22 cellular contexts compared by ENCODE assay signal in genomic region chr1:207971511-207972224, GRCh38.
DNase-seq lines count a peak whose midpoint lies in the region; ATAC-seq, FAIRE-seq and TF ChIP-seq lines count a peak whose summit lies in the region.
"Had no signal": no experiment of that assay in that cellular context is flagged by ENCODE, and none has a peak within 500 bp of the region (broad histone marks: within the 10 kb centered on the region; RNA-seq: fewer than 3 reads in every experiment).

No MANE protein-coding gene starts in this region.

- no peak overlapping the region for H4K8ac ChIP-seq in H1 (ENCODE audit: extremely low read depth, insufficient read depth, low read length)

- TF ChIP-seq CTCF in H1 (IDR thresholded peaks at IDR 0.05; ENCODE audit: control extremely low read depth in 1 of 3, insufficient read depth in 1 of 3, low read depth in 1 of 3, low read length in 3 of 3) (no peak), neural crest cell (conservative IDR thresholded peaks at IDR 0.05) (no peak), HepG2 (CRISPR knock-in tag; IDR thresholded peaks at IDR 0.05) (no peak), heart left ventricle (IDR thresholded peaks at IDR 0.05) (no peak)

- BruUV-seq in HepG2 (replicated peaks; lab: Mats Ljungman, UMichigan): no TSS peak

- no peak overlapping the region for H3K4me3 Mint-ChIP-seq in neural crest cell
- H3K4me3 Mint-ChIP-seq: CD8-positive, alpha-beta memory T cell had no signal

- FAIRE-seq in H1 (lab: Jason Lieb, UNC) (no peak), HepG2 (lab: Jason Lieb, UNC) (no peak)
- FAIRE-seq: GM18507 had no signal

- no peak overlapping the region for H3K4me2 ChIP-seq in H1 (ENCODE audit: insufficient read depth in 1 of 2, low read depth in 2 of 2, low read length in 2 of 2)
- H3K4me2 ChIP-seq in HepG2 (ENCODE audit: low read depth, low read length): no peak overlapping the region
- H3K4me2 ChIP-seq: SK-N-SH had no signal

- H3K4me1 ChIP-seq in H1 (replicated peaks in 1 of 4; ENCODE audit: control insufficient read depth in 3 of 4, insufficient read depth in 4 of 4, low read length in 3 of 4): no peaks in the 10 kb centered on the region
- no peaks in the 10 kb centered on the region for H3K4me1 ChIP-seq in HepG2 (ENCODE audit: insufficient read depth, low read length)
- H3K4me1 ChIP-seq in heart left ventricle: peaks cover 0 to 5% (median 0%) of the 10 kb centered on the region in 12 donors

- H3K27ac ChIP-seq in H1 (ENCODE audit: low read depth, low read length) (no peak overlapping the region), HepG2 (ENCODE audit: extremely low read length, insufficient read depth, low read length) (no peak overlapping the region), heart left ventricle (no peak overlapping the region)
- H3K27ac ChIP-seq: C4-2B had no signal

- in situ Hi-C loops in HepG2 (cut with HindIII; ENCODE audit: extremely low pct_ligation_motif_present, low pct_unique_long_range_greater_than_20kb): no loop called here

- no peak overlapping the region for H4K5ac ChIP-seq in H1 (ENCODE audit: insufficient read length, low read depth, low read length)

- no peak overlapping the region for H3K4ac ChIP-seq in H1 (replicated peaks; ENCODE audit: insufficient read length, low read depth, low read length)

- H3K56ac ChIP-seq in H1 (replicated peaks; ENCODE audit: insufficient read length, low read depth, low read length): no peak overlapping the region

- H2BK20ac ChIP-seq in H1 (ENCODE audit: low read length): no peak overlapping the region

- H3K27me3 Mint-ChIP-seq in neural crest cell (ENCODE audit: low read depth): peaks cover 7% of the 10 kb centered on the region

- H3K79me2 ChIP-seq in H1 (ENCODE audit: control insufficient read depth in 1 of 2, insufficient read depth in 2 of 2, low read length in 2 of 2) (no peaks in the 10 kb centered on the region), HepG2 (ENCODE audit: insufficient read depth, low read length) (no peaks in the 10 kb centered on the region)

- peak overlapping the region; percentile 57 for H3K27ac Mint-ChIP-seq in neural crest cell (ENCODE audit: unreplicated experiment)

- H2AK5ac ChIP-seq in H1 (ENCODE audit: low read depth, low read length): no peak overlapping the region

- 92% methylated on average over 7 of the region's 9 CpGs; no CpG with 5 or more reads in 1 of the 2 experiments for WGBS in H1 (ENCODE audit: extremely low coverage in 1 of 2, insufficient coverage in 1 of 2, insufficient read length in 1 of 2, insufficient replicate concordance in 2 of 2, low coverage in 1 of 2, low lambda C conversion rate in 2 of 2, missing lambda C conversion rate in 1 of 2), 2 experiments
- WGBS in HepG2 (ENCODE audit: low lambda C conversion rate): 15% methylated on average over 9 of the region's 9 CpGs
- 79 to 87% (median 83%) methylated on average over 9 of the region's 9 CpGs for WGBS in heart left ventricle, 4 donors

- POLR2A ChIA-PET in H1 (lab: Charles Lee; ENCODE audit: partially characterized antibody) (no interaction called here), HepG2 (lab: Yijun Ruan, JAX) (no interaction called here)

- no peak overlapping the region for H3K18ac ChIP-seq in H1 (ENCODE audit: extremely low read depth, low read length)

- H3K79me1 ChIP-seq in H1 (ENCODE audit: low read depth, low read length): no peaks in the 10 kb centered on the region

- no peak overlapping the region for H3K9ac ChIP-seq in H1 (replicated peaks in 1 of 4; ENCODE audit: extremely low read depth in 1 of 4, low read depth in 3 of 4, low read length in 3 of 4)
- no peak overlapping the region for H3K9ac ChIP-seq in HepG2 (ENCODE audit: insufficient read depth, low read depth, low read length)
- H3K9ac ChIP-seq: SK-N-SH had no signal

- intact Hi-C loops in HepG2 (cut with micrococcal nuclease; ENCODE audit: unreplicated experiment): no loop called here
- intact Hi-C loops in heart left ventricle (cut with DNase I): loop anchor here in 1 of 10 donors (2.0 kb wide), 1 partner anchor 23 kb away; no protein-coding TSS in a partner anchor

- TF ChIP-seq POLR2A in H1 (IDR thresholded peaks at IDR 0.05; ENCODE audit: control extremely low read depth in 1 of 2, low read depth in 2 of 2, low read length in 2 of 2): no peak
- TF ChIP-seq POLR2A in HepG2 (IDR thresholded peaks at IDR 0.05; ENCODE audit: insufficient read depth in 1 of 2, low read depth in 2 of 2, low read length in 2 of 2): no peak
- no peak for TF ChIP-seq POLR2A in heart left ventricle (IDR thresholded peaks at IDR 0.05)

- H2BK5ac ChIP-seq in H1 (ENCODE audit: low read depth, low read length): no peak overlapping the region

- H3K23ac ChIP-seq in H1 (ENCODE audit: insufficient read length): no peak overlapping the region

- H3K36me3 ChIP-seq in H1 (ENCODE audit: control insufficient read depth in 2 of 4, insufficient read depth in 4 of 4, low read length in 3 of 4) (no peaks in the 10 kb centered on the region), HepG2 (replicated peaks in 1 of 2; ENCODE audit: control insufficient read depth in 1 of 2, insufficient read depth in 2 of 2, low read length in 2 of 2) (no peaks in the 10 kb centered on the region), MG63 (no peaks in the 10 kb centered on the region), heart left ventricle (no peaks in the 10 kb centered on the region)

- H3K9me3 Mint-ChIP-seq in neural crest cell: no peaks in the 10 kb centered on the region
- H3K9me3 Mint-ChIP-seq: CD8-positive, alpha-beta memory T cell had no signal

- no peaks in the 10 kb centered on the region for H3K23me2 ChIP-seq in H1 (ENCODE audit: low read depth, low read length)

- H3K27me3 ChIP-seq in H1 (replicated peaks in 1 of 4; ENCODE audit: control insufficient read depth in 3 of 4, extremely low read depth in 1 of 4, insufficient read depth in 3 of 4, low read length in 3 of 4): no peaks in the 10 kb centered on the region
- peaks cover 0 to 26% of the 10 kb centered on the region in 2 experiments; a peak in 2 of 5 replicates for H3K27me3 ChIP-seq in HepG2 (ENCODE audit: control insufficient read depth in 1 of 2, insufficient read depth in 2 of 2, low read length in 2 of 2)
- peaks cover 23% of the 10 kb centered on the region for H3K27me3 ChIP-seq in MG63
- no peaks in the 10 kb centered on the region for H3K27me3 ChIP-seq in heart left ventricle

- H3K4me3 ChIP-seq in H1 (ENCODE audit: extremely low read depth in 1 of 4, insufficient read depth in 2 of 4, low read depth in 3 of 4, low read length in 4 of 4) (no peak overlapping the region), HepG2 (replicated peaks in 1 of 3; ENCODE audit: insufficient read depth in 1 of 3, low read depth in 2 of 3, low read length in 3 of 3) (no peak overlapping the region), MG63 (no peak overlapping the region), heart left ventricle (no peak overlapping the region)

- CTCF ChIA-PET in H1 (lab: Charles Lee; ENCODE audit: partially characterized antibody): interaction anchor here (0.8 to 6.0 kb wide), 12 partner anchors 9 to 160 kb away, joined by 3 to 39 read pairs (median 4); no protein-coding TSS in a partner anchor
- CTCF ChIA-PET in HepG2 (lab: Yijun Ruan, JAX; ENCODE audit: low intra/inter-chr PET ratio, low total read pairs): no interaction called here

- peak; percentile 15 for DNase-seq in NCI-H2227 (lab: John Stamatoyannopoulos, UW; ENCODE audit: unreplicated experiment)
- no peak for DNase-seq in NCI-H2227 treated with DMSO at 0.1 percent for 48 hours (lab: John Stamatoyannopoulos, UW)
- peak; percentile 66 for DNase-seq in NCI-H524 treated with DMSO at 0.1 percent for 48 hours (lab: John Stamatoyannopoulos, UW)
- DNase-seq in H1 (ENCODE audit: low read depth in 1 of 2, low spot score in 2 of 2): no peak
- DNase-seq in neural crest cell (ENCODE audit: low read depth, low spot score): no peak
- DNase-seq in HepG2 (ENCODE audit: low spot score): no peak
- no peak for DNase-seq in MG63
- no peak for DNase-seq in heart left ventricle
- DNase-seq: Calu3; CD8-positive, alpha-beta memory T cell; GDM1; GOT3; KG1; NCI-H1092 treated with DMSO at 0.1 percent for 48 hours; NCI-H2081 treated with DMSO at 0.1 percent for 48 hours; NCI-H226; NCI-H510A treated with DMSO at 0.1 percent for 48 hours; SIG-M5; SK-N-SH had no signal

- no peak overlapping the region for H2BK12ac ChIP-seq in H1 (ENCODE audit: low read depth, low read length)

- no peak for TF ChIP-seq EP300 in H1 (IDR thresholded peaks at IDR 0.05; ENCODE audit: borderline replicate concordance in 1 of 2, low read depth in 2 of 2, low read length in 2 of 2)
- no peak for TF ChIP-seq EP300 in HepG2 (IDR thresholded peaks at IDR 0.05; ENCODE audit: low read depth in 2 of 2, low read length in 2 of 2)
- TF ChIP-seq EP300 in HepG2 (CRISPR knock-in tag; IDR thresholded peaks at IDR 0.05; ENCODE audit: borderline replicate concordance): no peak

- H2BK15ac ChIP-seq in H1 (ENCODE audit: low read length): no peak overlapping the region

- no peak for ATAC-seq in HepG2
- ATAC-seq in heart left ventricle: no peak
- ATAC-seq: HCT116 had no signal

- no peak for TF ChIP-seq RAD21 in H1 (IDR thresholded peaks at IDR 0.05 in 1 of 2, conservative IDR thresholded peaks at IDR 0.05 in 1 of 2; ENCODE audit: low read depth in 2 of 2, low read length in 2 of 2)
- no peak for TF ChIP-seq RAD21 in HepG2 (CRISPR knock-in tag; IDR thresholded peaks at IDR 0.05)

- no peaks in the 10 kb centered on the region for H4K20me1 ChIP-seq in H1 (replicated peaks in 1 of 2; ENCODE audit: control insufficient read depth in 1 of 2, insufficient read depth in 2 of 2, low read length in 2 of 2)
- no peaks in the 10 kb centered on the region for H4K20me1 ChIP-seq in HepG2 (ENCODE audit: insufficient read depth, low read length)

- H2AFZ ChIP-seq in H1 (ENCODE audit: low read length) (peak overlapping the region; percentile 44; the same call in 1 of the 2 replicates), HepG2 (ENCODE audit: low read length) (no peak overlapping the region)

- no peak overlapping the region for H2BK120ac ChIP-seq in H1 (replicated peaks; ENCODE audit: low read depth, low read length)

- no peak overlapping the region for H4K91ac ChIP-seq in H1 (replicated peaks; ENCODE audit: insufficient read length, low read length)

- H3K36me3 Mint-ChIP-seq in neural crest cell (ENCODE audit: low read depth): no peaks in the 10 kb centered on the region
- H3K36me3 Mint-ChIP-seq: CD8-positive, alpha-beta memory T cell had no signal

- no peaks in the 10 kb centered on the region for H3K4me1 Mint-ChIP-seq in neural crest cell
- H3K4me1 Mint-ChIP-seq: CD8-positive, alpha-beta memory T cell had no signal

- H3K9me3 ChIP-seq in H1 (ENCODE audit: insufficient read depth in 2 of 2, low read depth in 1 of 2, low read length in 1 of 2): no peaks in the 10 kb centered on the region
- no peaks in the 10 kb centered on the region for H3K9me3 ChIP-seq in HepG2 (ENCODE audit: low read length)
- H3K9me3 ChIP-seq in MG63: no peaks in the 10 kb centered on the region
- no peaks in the 10 kb centered on the region for H3K9me3 ChIP-seq in heart left ventricle
- H3K9me3 ChIP-seq: SK-N-SH had no signal

- no peak overlapping the region for H3K14ac ChIP-seq in H1 (ENCODE audit: insufficient read length)

TF ChIP-seq in H1, 55 proteins besides CTCF, POLR2A, EP300 and RAD21 (continues in another document):
- TF ChIP-seq TBP (IDR thresholded peaks at IDR 0.05; ENCODE audit: low read depth, low read length): no peak
- no peak for TF ChIP-seq POLR2AphosphoS5 (IDR thresholded peaks at IDR 0.05; ENCODE audit: low read depth, low read length)

TF ChIP-seq in HepG2, 621 proteins besides CTCF, POLR2A, EP300 and RAD21 (continues in another document):
- no peak for TF ChIP-seq ZNF251 (CRISPR knock-in tag; IDR thresholded peaks at IDR 0.05)

Comparison
In these comparisons a context has a peak if more than half of its experiments do, and no peak if none do; other contexts are left out.
1. DNase-seq: peak in NCI-H2227 (single experiment) and NCI-H524 treated with DMSO at 0.1 percent for 48 hours (single experiment); none in NCI-H2227 treated with DMSO at 0.1 percent for 48 hours (single experiment), H1 (0 of 2), neural crest cell (single experiment), HepG2 (single experiment), MG63 (single experiment) and heart left ventricle (0 of 5).